Comparison of ENCODE assay signal across 8 cellular contexts in the genomic region with DNA sequence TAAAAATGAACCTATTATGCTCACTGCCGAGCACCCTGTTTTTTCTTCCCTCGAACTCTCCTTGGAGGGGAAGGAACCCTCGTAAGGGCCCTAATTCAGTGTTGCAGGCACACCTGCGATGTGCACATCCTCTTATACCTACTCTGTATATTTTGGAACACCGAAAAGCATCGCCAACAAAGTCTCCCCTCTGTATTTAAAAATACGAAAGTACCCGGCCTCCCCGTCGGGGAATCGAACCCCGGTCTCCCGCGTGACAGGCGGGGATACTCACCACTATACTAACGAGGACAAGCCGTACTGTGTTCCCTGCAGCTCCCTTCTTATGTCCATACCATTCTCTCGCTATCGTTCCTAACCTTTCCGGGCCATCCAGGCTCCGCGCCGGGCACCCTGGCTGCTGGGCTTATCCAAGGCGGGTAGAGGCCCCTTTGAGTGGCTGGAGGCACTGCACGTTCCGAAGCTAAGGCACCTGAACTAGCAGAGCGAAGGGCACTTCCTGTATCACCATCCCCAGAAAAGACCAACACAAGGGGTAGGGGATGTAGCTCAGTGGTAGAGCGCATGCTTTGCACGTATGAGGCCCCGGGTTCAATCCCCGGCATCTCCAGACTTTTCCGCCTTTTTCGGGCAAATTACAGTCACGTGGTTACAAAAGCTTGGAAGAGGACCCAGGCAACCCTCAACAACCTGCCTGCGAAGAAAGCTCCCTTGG. TPM values are rescaled to one million over a fixed set of nuclear protein-coding genes. Genes with fewer than 3 reads are reported as not detected.
DNase-seq lines count a peak whose midpoint lies in the region; ATAC-seq and TF ChIP-seq lines count a peak whose summit lies in the region.

No MANE protein-coding gene starts in this region.

- DNase-seq in SK-MEL-5 (ENCODE audit: low read depth, low spot score): peak; percentile 96
- peak; percentile 92 for DNase-seq in iris pigment epithelial cell (ENCODE audit: low read depth)
- peak; percentile 91 for DNase-seq in stimulated activated CD4-positive, alpha-beta T cell treated with anti-CD3 and anti-CD28 coated beads, Interleukin-15, amount 100 ng/mL, for 24 hours
- no peak for DNase-seq in NK-92 (lab: John Stamatoyannopoulos, UW; ENCODE audit: unreplicated experiment)
- no peak for DNase-seq in NCI-H524 treated with DMSO at 0.1 percent for 48 hours (lab: John Stamatoyannopoulos, UW)

- H3K4me3 Mint-ChIP-seq in brain: no peak overlapping the region

- in situ Hi-C loops in SK-MEL-5 (cut with HindIII; ENCODE audit: low pct_unique_long_range_greater_than_20kb, low sequenced_read_pairs): no loop called here

- H3K36me3 Mint-ChIP-seq in brain: peaks cover 17% of the 10 kb centered on the region

- TF ChIP-seq CTCF in brain (conservative IDR thresholded peaks at IDR 0.05): peak; percentile 5 to 14

- H3K4me1 Mint-ChIP-seq in brain: peaks cover 30% of the 10 kb centered on the region

- H3K9me3 Mint-ChIP-seq in brain: peaks cover 0 to 6% (median 3%) of the 10 kb centered on the region in 5 experiments

- ATAC-seq in GM18499 (IDR thresholded peaks at IDR 0.05; ENCODE audit: insufficient read depth, unreplicated experiment) (peak; percentile 52), HG02938 (IDR thresholded peaks at IDR 0.05; ENCODE audit: unreplicated experiment) (peak; percentile 69)

- no peak overlapping the region for H3K27ac Mint-ChIP-seq in brain

- H3K27me3 Mint-ChIP-seq in brain: no peaks in the 10 kb centered on the region

RNA-seq across cellular contexts. Expression of a gene that starts 25.1 kb away (rescaled TPM):
- total RNA-seq in SK-MEL-5 (2014; rRNA removed; shearing (Covaris generic)): 1,930 and 2,016 TPM in 2 replicates
- 1,237 and 1,346 TPM in 2 replicates for polyA plus RNA-seq in SK-MEL-5 (2015; cell fraction: cytosol; rRNA removed)
- 572 and 599 TPM in 2 replicates for polyA plus RNA-seq in SK-MEL-5 (2015; cell fraction: nucleus; rRNA removed)
- polyA plus RNA-seq in brain (ENCODE audit: insufficient read depth, low read depth, low replicate concordance): 912 TPM

RNA-seq across cellular contexts. Expression of a gene that starts 49.3 kb away (rescaled TPM):
- total RNA-seq in SK-MEL-5 (2014; rRNA removed; shearing (Covaris generic)): 38.2 and 48.2 TPM in 2 replicates
- polyA plus RNA-seq in SK-MEL-5 (2015; cell fraction: cytosol; rRNA removed): 44.8 and 59.1 TPM in 2 replicates
- 64.6 and 71.5 TPM in 2 replicates for polyA plus RNA-seq in SK-MEL-5 (2015; cell fraction: nucleus; rRNA removed)
- 9.6 TPM for polyA plus RNA-seq in brain (ENCODE audit: insufficient read depth, low read depth, low replicate concordance)

RNA-seq across cellular contexts. Expression of a gene that starts 53.9 kb away (rescaled TPM):
- total RNA-seq in SK-MEL-5 (2014; rRNA removed; shearing (Covaris generic)): 12.0 and 12.2 TPM in 2 replicates
- 14.3 and 19.4 TPM in 2 replicates for polyA plus RNA-seq in SK-MEL-5 (2015; cell fraction: cytosol; rRNA removed)
- 2.5 and 3.4 TPM in 2 replicates for polyA plus RNA-seq in SK-MEL-5 (2015; cell fraction: nucleus; rRNA removed)
- polyA plus RNA-seq in brain (ENCODE audit: insufficient read depth, low read depth, low replicate concordance): 12.8 TPM

Comparison
In these comparisons a context has a peak if more than half of its experiments do, and no peak if none do; other contexts are left out.
1. DNase-seq: peak in SK-MEL-5 (single experiment), iris pigment epithelial cell (single experiment) and stimulated activated CD4-positive, alpha-beta T cell treated with anti-CD3 and anti-CD28 coated beads, Interleukin-15, amount 100 ng/mL, for 24 hours (single experiment); none in NK-92 (single experiment) and NCI-H524 treated with DMSO at 0.1 percent for 48 hours (single experiment).